Comparison of ENCODE assay signal across 11 cellular contexts in genomic region chr14:33184587-33184986, GRCh38.
A peak's percentile ranks its signal among the peaks of the same experiment; 100 is the strongest.
DNase-seq lines count a peak whose midpoint lies in the region; ATAC-seq, FAIRE-seq and TF ChIP-seq lines count a peak whose summit lies in the region.
"Had no signal": no experiment of that assay in that cellular context is flagged by ENCODE, and none has a peak within 500 bp of the region (broad histone marks: within the 10 kb centered on the region; RNA-seq: fewer than 3 reads in every experiment).

No MANE protein-coding gene starts in this region.

- POLR2A ChIA-PET in HepG2 (lab: Yijun Ruan, JAX) = no interaction called here

- no peaks in the 10 kb centered on the region for H3K36me3 ChIP-seq in HepG2 (replicated peaks in 1 of 2; ENCODE audit: control insufficient read depth in 1 of 2, insufficient read depth in 2 of 2, low read length in 2 of 2)
- no peaks in the 10 kb centered on the region for H3K36me3 ChIP-seq in right lobe of liver

- H2AFZ ChIP-seq in HepG2 (ENCODE audit: low read length) = no peak overlapping the region

- CTCF ChIA-PET in HepG2 (lab: Yijun Ruan, JAX; ENCODE audit: low intra/inter-chr PET ratio, low total read pairs) = no interaction called here

- in situ Hi-C loops in HepG2 (cut with HindIII; ENCODE audit: extremely low pct_ligation_motif_present, low pct_unique_long_range_greater_than_20kb) (no loop called here), SK-MEL-5 (cut with HindIII; ENCODE audit: low pct_unique_long_range_greater_than_20kb, low sequenced_read_pairs) (no loop called here)

- WGBS in HepG2 (ENCODE audit: low lambda C conversion rate) = 1% methylated on average over 2 of the region's 2 CpGs
- 40% methylated on average over 2 of the region's 2 CpGs for WGBS in right lobe of liver (ENCODE audit: insufficient coverage, low coverage, low lambda C conversion rate, missing lambda C conversion rate)

- no peak for TF ChIP-seq RAD21 in HepG2 (CRISPR knock-in tag; IDR thresholded peaks at IDR 0.05)

- no peak overlapping the region for H3K4me3 ChIP-seq in HepG2 (replicated peaks in 1 of 3; ENCODE audit: insufficient read depth in 1 of 3, low read depth in 2 of 3, low read length in 3 of 3)
- H3K4me3 ChIP-seq in right lobe of liver = no peak overlapping the region

- TF ChIP-seq EP300 in HepG2 (IDR thresholded peaks at IDR 0.05; ENCODE audit: low read depth in 2 of 2, low read length in 2 of 2) (no peak), HepG2 (CRISPR knock-in tag; IDR thresholded peaks at IDR 0.05; ENCODE audit: borderline replicate concordance) (no peak)

- no peaks in the 10 kb centered on the region for H3K27me3 ChIP-seq in HepG2 (ENCODE audit: control insufficient read depth in 1 of 2, insufficient read depth in 2 of 2, low read length in 2 of 2)
- H3K27me3 ChIP-seq in right lobe of liver = no peaks in the 10 kb centered on the region
- H3K27me3 ChIP-seq in foreskin keratinocyte = peaks cover 9% of the 10 kb centered on the region

- H3K4me1 ChIP-seq in HepG2 (ENCODE audit: insufficient read depth, low read length) = no peaks in the 10 kb centered on the region
- H3K4me1 ChIP-seq in right lobe of liver = no peaks in the 10 kb centered on the region
- H3K4me1 ChIP-seq in foreskin keratinocyte = no peaks in the 10 kb centered on the region

- H3K79me2 ChIP-seq in HepG2 (ENCODE audit: insufficient read depth, low read length) = no peaks in the 10 kb centered on the region

- no peak overlapping the region for H3K9ac ChIP-seq in HepG2 (ENCODE audit: insufficient read depth, low read depth, low read length)

- no peak for DNase-seq in HepG2 (ENCODE audit: low spot score)
- DNase-seq in right lobe of liver = no peak
- peak; percentile 33 for DNase-seq in SK-MEL-5 (ENCODE audit: low read depth, low spot score)
- DNase-seq in foreskin keratinocyte = no peak
- no peak for DNase-seq in stimulated activated CD4-positive, alpha-beta T cell treated with anti-CD3 and anti-CD28 coated beads, Interleukin-2, amount 100 ng/mL, for 24 hours
- no peak for DNase-seq in SKM-1 treated with dmso at 0.1 percent for 144 hours (lab: John Stamatoyannopoulos, UW; ENCODE audit: unreplicated experiment)
- DNase-seq in activated CD8-positive, alpha-beta memory T cell treated with anti-CD3 and anti-CD28 coated beads, Interleukin-2, amount 50 U/mL, for 4 hours = no peak
- DNase-seq: naive thymus-derived CD4-positive, alpha-beta T cell; stimulated activated CD4-positive, alpha-beta T cell treated with anti-CD3 and anti-CD28 coated beads, Interleukin-1b, Interleukin-23, amount 100 ng/mL, for 48 hours; T-cell had no signal

- no peaks in the 10 kb centered on the region for H4K20me1 ChIP-seq in HepG2 (ENCODE audit: insufficient read depth, low read length)

- intact Hi-C loops in HepG2 (cut with micrococcal nuclease; ENCODE audit: unreplicated experiment) (no loop called here), right lobe of liver (cut with DNase I) (no loop called here)

- H3K27ac ChIP-seq in HepG2 (ENCODE audit: extremely low read length, insufficient read depth, low read length) (no peak overlapping the region), right lobe of liver (no peak overlapping the region), foreskin keratinocyte (no peak overlapping the region)

- TF ChIP-seq CTCF in HepG2 (CRISPR knock-in tag; IDR thresholded peaks at IDR 0.05) (peak; percentile 36), right lobe of liver (IDR thresholded peaks at IDR 0.05) (no peak), foreskin keratinocyte (conservative IDR thresholded peaks at IDR 0.05) (peak; percentile 40)

- no peak overlapping the region for H3K4me2 ChIP-seq in HepG2 (ENCODE audit: low read depth, low read length)

- no peak for FAIRE-seq in HepG2 (lab: Jason Lieb, UNC)

- ATAC-seq in HepG2 = no peak
- no peak for ATAC-seq in right lobe of liver
- ATAC-seq in foreskin keratinocyte = no peak
- no peak for ATAC-seq in HG02610 (IDR thresholded peaks at IDR 0.05; ENCODE audit: unreplicated experiment)
- ATAC-seq: naive thymus-derived CD4-positive, alpha-beta T cell; T-cell had no signal

- peaks cover 36% of the 10 kb centered on the region for H3K9me3 ChIP-seq in HepG2 (ENCODE audit: low read length)
- no peaks in the 10 kb centered on the region for H3K9me3 ChIP-seq in right lobe of liver

- TF ChIP-seq POLR2A in HepG2 (IDR thresholded peaks at IDR 0.05; ENCODE audit: insufficient read depth in 1 of 2, low read depth in 2 of 2, low read length in 2 of 2) = no peak
- no peak for TF ChIP-seq POLR2A in right lobe of liver (IDR thresholded peaks at IDR 0.05)

- no TSS peak for BruUV-seq in HepG2 (replicated peaks; lab: Mats Ljungman, UMichigan)

TF ChIP-seq in HepG2, 621 proteins besides CTCF, POLR2A, EP300 and RAD21:
- no peak for TF ChIP-seq ZNF460 (CRISPR knock-in tag; IDR thresholded peaks at IDR 0.05; ENCODE audit: borderline replicate concordance)
- TF ChIP-seq STAG1 (CRISPR knock-in tag; IDR thresholded peaks at IDR 0.05) = peak; percentile 14; the same call in 1 of the 2 replicates
TF ChIP-seq in HepG2: peak in this region for 1.

Comparison
In these comparisons a context has a peak if more than half of its experiments do, and no peak if none do; other contexts are left out.
1. CTCF ChIP-seq: peak in HepG2 (single experiment) and foreskin keratinocyte (single experiment); none in right lobe of liver (0 of 4).